ENCODE assay signal across 14 cellular contexts in genomic region chr11:73854680-73855079, GRCh38.
"Had no signal": no experiment of that assay in that cellular context is flagged by ENCODE, and none has a peak within 500 bp of the region (broad histone marks: within the 10 kb centered on the region; RNA-seq: fewer than 3 reads in every experiment).

No MANE protein-coding gene starts in this region.

- DNase-seq: activated CD4-positive, alpha-beta T cell treated with anti-CD3 and anti-CD28 coated beads, Interleukin-2, amount 50 U/mL, for 1 hour; activated CD4-positive, CD25-positive, alpha-beta regulatory T cell; activated naive CD4-positive, alpha-beta T cell treated with anti-CD3 and anti-CD28 coated beads, Interleukin-2, amount 50 U/mL, for 16 hours; activated T-cell treated with anti-CD3 and anti-CD28 coated beads for 4 hours; amygdala; brain microvascular endothelial cell; immature natural killer cell; left lung; mesendoderm; nephron progenitor cell; stimulated activated naive CD4-positive, alpha-beta T cell treated with Interleukin-2 at 50 U/mL for 16 hours had no signal

- H3K27ac ChIP-seq: brain microvascular endothelial cell, left lung, prostate gland had no signal

- H3K36me3 ChIP-seq: brain microvascular endothelial cell, prostate gland had no signal

- ATAC-seq: activated T-helper 17 cell treated with anti-CD3 and anti-CD28 coated beads, Interleukin-2, amount 50 U/mL, for 72 hours; left lung; sciatic nerve had no signal

- H3K27me3 ChIP-seq: brain microvascular endothelial cell, left lung had no signal

- H3K4me1 ChIP-seq: left lung, prostate gland had no signal

- H3K9me3 ChIP-seq: left lung, prostate gland had no signal

- H3K4me3 ChIP-seq: left lung, prostate gland had no signal
